In genomic region chr14:50423529-50423928, GRCh38 we compare ENCODE assay signal across 7 cellular contexts.
"Had no signal": no experiment of that assay in that cellular context is flagged by ENCODE, and none has a peak within 500 bp of the region (broad histone marks: within the 10 kb centered on the region; RNA-seq: fewer than 3 reads in every experiment).

No MANE protein-coding gene starts in this region.

- H3K9ac ChIP-seq: KMS-11 had no signal

- H3K4me2 ChIP-seq: KMS-11 had no signal

- H3K27ac ChIP-seq: HL-60, KMS-11 had no signal

- H3K4me3 ChIP-seq: K562 had no signal

- DNase-seq: IMR-90, KBM-7, KG1 had no signal

- FAIRE-seq: HTR-8/SVneo, K562 had no signal

- ATAC-seq: K562 had no signal
